ENCODE assay signal across 24 cellular contexts in genomic region chr1:47906466-47907191, GRCh38.
A peak's percentile ranks its signal among the peaks of the same experiment; 100 is the strongest.
DNase-seq lines count a peak whose midpoint lies in the region; ATAC-seq, FAIRE-seq and TF ChIP-seq lines count a peak whose summit lies in the region.
"Had no signal": no experiment of that assay in that cellular context is flagged by ENCODE, and none has a peak within 500 bp of the region (broad histone marks: within the 10 kb centered on the region; RNA-seq: fewer than 3 reads in every experiment).

No MANE protein-coding gene starts in this region.

- peaks cover 17% of the 10 kb centered on the region for H3K27me3 Mint-ChIP-seq in mesothelial cell of epicardium (ENCODE audit: low read depth)

- no peak for TF ChIP-seq POLR2A in HepG2 (IDR thresholded peaks at IDR 0.05; ENCODE audit: insufficient read depth in 1 of 2, low read depth in 2 of 2, low read length in 2 of 2)
- no peak for TF ChIP-seq POLR2A in right lobe of liver (IDR thresholded peaks at IDR 0.05)

- no peak overlapping the region for H3K4me3 Mint-ChIP-seq in mesothelial cell of epicardium
- H3K4me3 Mint-ChIP-seq: activated naive CD4-positive, alpha-beta T cell treated with anti-CD3 and anti-CD28 coated beads for 36 hours; activated T-helper 1 cell treated with anti-CD3 and anti-CD28 coated beads, Interleukin-12 subunit alpha, Interleukin-12 subunit beta, Interleukin-2, Interleukin-4 antibody, amounts not matched to agents 30 ng/mL and 10 ng/mL and 1 ng/mL, durations not matched to agents 14 hours and 24 hours and 36 hours; memory B cell had no signal

- H3K36me3 ChIP-seq in HepG2 (replicated peaks in 1 of 2; ENCODE audit: control insufficient read depth in 1 of 2, insufficient read depth in 2 of 2, low read length in 2 of 2) (no peaks in the 10 kb centered on the region), right lobe of liver (no peaks in the 10 kb centered on the region)
- H3K36me3 ChIP-seq: stomach, tibial nerve had no signal

- no peaks in the 10 kb centered on the region for H3K79me2 ChIP-seq in HepG2 (ENCODE audit: insufficient read depth, low read length)

- no peak overlapping the region for H3K4me3 ChIP-seq in HepG2 (replicated peaks in 1 of 3; ENCODE audit: insufficient read depth in 1 of 3, low read depth in 2 of 3, low read length in 3 of 3)
- H3K4me3 ChIP-seq in right lobe of liver: no peak overlapping the region
- H3K4me3 ChIP-seq in choroid plexus epithelial cell (ENCODE audit: low read depth, low read length): no peak overlapping the region
- H3K4me3 ChIP-seq: psoas muscle, skin epidermis, stomach, tibial nerve had no signal

- no peak overlapping the region; the same call in 1 of the 2 replicates for H3K9ac ChIP-seq in HepG2 (ENCODE audit: insufficient read depth, low read depth, low read length)

- H3K27me3 ChIP-seq in HepG2 (ENCODE audit: control insufficient read depth in 1 of 2, insufficient read depth in 2 of 2, low read length in 2 of 2): no peaks in the 10 kb centered on the region
- H3K27me3 ChIP-seq in right lobe of liver: no peaks in the 10 kb centered on the region
- H3K27me3 ChIP-seq: stomach, tibial nerve had no signal

- WGBS in HepG2 (ENCODE audit: low lambda C conversion rate): 74% methylated on average over 10 of the region's 14 CpGs
- 74% methylated on average over 4 of the region's 14 CpGs for WGBS in right lobe of liver (ENCODE audit: insufficient coverage, low coverage, low lambda C conversion rate, missing lambda C conversion rate)

- POLR2A ChIA-PET in HepG2 (lab: Yijun Ruan, JAX): interaction anchor here (0.7 to 4.9 kb wide), 5 partner anchors 8 to 40 kb away, joined by 3 to 42 read pairs (median 4); no protein-coding TSS in a partner anchor

- FAIRE-seq in HepG2 (lab: Jason Lieb, UNC): no peak
- FAIRE-seq: TTC549 had no signal

- no peak for TF ChIP-seq EP300 in HepG2 (IDR thresholded peaks at IDR 0.05; ENCODE audit: low read depth in 2 of 2, low read length in 2 of 2)
- no peak for TF ChIP-seq EP300 in HepG2 (CRISPR knock-in tag; IDR thresholded peaks at IDR 0.05; ENCODE audit: borderline replicate concordance)

- no peaks in the 10 kb centered on the region for H3K9me3 ChIP-seq in HepG2 (ENCODE audit: low read length)
- H3K9me3 ChIP-seq in right lobe of liver: no peaks in the 10 kb centered on the region
- H3K9me3 ChIP-seq: psoas muscle, stomach, tibial nerve had no signal

- H2AFZ ChIP-seq in HepG2 (ENCODE audit: low read length): no peak overlapping the region

- intact Hi-C loops in HepG2 (cut with micrococcal nuclease; ENCODE audit: unreplicated experiment) (no loop called here), right lobe of liver (cut with DNase I) (no loop called here)

- ATAC-seq in HepG2: peak; percentile 32; the same call in 2 of the 3 replicates
- ATAC-seq in right lobe of liver: no peak
- ATAC-seq in HG02970 (IDR thresholded peaks at IDR 0.05; ENCODE audit: low FRiP score, unreplicated experiment): no peak
- ATAC-seq: activated CD4-positive, CD25-positive, alpha-beta regulatory T cell treated with anti-CD3 and anti-CD28 coated beads, Interleukin-2, amount 50 U/mL, for 24 hours; psoas muscle had no signal

- peaks cover 24% of the 10 kb centered on the region for H3K4me1 Mint-ChIP-seq in mesothelial cell of epicardium
- H3K4me1 Mint-ChIP-seq: memory B cell had no signal

- H4K20me1 ChIP-seq in HepG2 (ENCODE audit: insufficient read depth, low read length): no peaks in the 10 kb centered on the region

- H3K27ac ChIP-seq in HepG2 (ENCODE audit: extremely low read length, insufficient read depth, low read length) (no peak overlapping the region), right lobe of liver (no peak overlapping the region)
- H3K27ac ChIP-seq: epithelial cell of prostate, psoas muscle, skin epidermis, tibial nerve had no signal

- no TSS peak for BruUV-seq in HepG2 (replicated peaks; lab: Mats Ljungman, UMichigan)

- no peak for TF ChIP-seq CTCF in HepG2 (CRISPR knock-in tag; IDR thresholded peaks at IDR 0.05)
- no peak for TF ChIP-seq CTCF in right lobe of liver (IDR thresholded peaks at IDR 0.05)
- no peak for TF ChIP-seq CTCF in choroid plexus epithelial cell (conservative IDR thresholded peaks at IDR 0.05; ENCODE audit: low read depth, low read length)
- TF ChIP-seq CTCF in mesothelial cell of epicardium (IDR thresholded peaks at IDR 0.05; ENCODE audit: unreplicated experiment): no peak

- TF ChIP-seq RAD21 in HepG2 (CRISPR knock-in tag; IDR thresholded peaks at IDR 0.05): no peak

- no peak for DNase-seq in HepG2 (ENCODE audit: low spot score)
- DNase-seq in right lobe of liver: no peak
- peak; percentile 54 for DNase-seq in choroid plexus epithelial cell (ENCODE audit: low read depth)
- DNase-seq in mesothelial cell of epicardium (ENCODE audit: low spot score in 2 of 2, unreplicated experiment in 2 of 2): no peak
- no peak for DNase-seq in middle frontal gyrus (ENCODE audit: extremely low spot score, low spot score)
- no peak for DNase-seq in NCI-H774 (lab: John Stamatoyannopoulos, UW)
- DNase-seq: activated CD4-positive, alpha-beta T cell treated with anti-CD3 and anti-CD28 coated beads, Interleukin-2, amount 50 U/mL, for 48 hours; activated CD8-positive, alpha-beta memory T cell treated with anti-CD3 and anti-CD28 coated beads, Interleukin-2, amount 50 U/mL, for 4 hours; activated naive CD4-positive, alpha-beta T cell treated with anti-CD3 and anti-CD28 coated beads for 36 hours; amniotic stem cell; central memory CD4-positive, alpha-beta T cell; H7; psoas muscle; stimulated activated CD4-positive, alpha-beta T cell treated with anti-CD3 and anti-CD28 coated beads, Interleukin-1b, Interleukin-23, amount 100 ng/mL, for 48 hours; stimulated activated CD8-positive, alpha-beta memory T cell treated with anti-CD3 and anti-CD28 coated beads, Interleukin-4, amount 100 ng/mL, for 48 hours had no signal

- no peaks in the 10 kb centered on the region for H3K36me3 Mint-ChIP-seq in mesothelial cell of epicardium
- H3K36me3 Mint-ChIP-seq: memory B cell had no signal

- H3K27ac Mint-ChIP-seq in mesothelial cell of epicardium: peak overlapping the region; percentile 55
- H3K27ac Mint-ChIP-seq: activated naive CD4-positive, alpha-beta T cell treated with anti-CD3 and anti-CD28 coated beads for 36 hours; activated T-helper 1 cell treated with anti-CD3 and anti-CD28 coated beads, Interleukin-12 subunit alpha, Interleukin-12 subunit beta, Interleukin-2, Interleukin-4 antibody, amounts not matched to agents 30 ng/mL and 10 ng/mL and 1 ng/mL, durations not matched to agents 14 hours and 24 hours and 36 hours; memory B cell had no signal

- no peaks in the 10 kb centered on the region for H3K9me3 Mint-ChIP-seq in mesothelial cell of epicardium
- H3K9me3 Mint-ChIP-seq: activated naive CD4-positive, alpha-beta T cell treated with anti-CD3 and anti-CD28 coated beads for 36 hours; activated T-helper 1 cell treated with anti-CD3 and anti-CD28 coated beads, Interleukin-12 subunit alpha, Interleukin-12 subunit beta, Interleukin-2, Interleukin-4 antibody, amounts not matched to agents 30 ng/mL and 10 ng/mL and 1 ng/mL, durations not matched to agents 14 hours and 24 hours and 36 hours; memory B cell had no signal

- H3K4me1 ChIP-seq in HepG2 (ENCODE audit: insufficient read depth, low read length): peaks cover 88% of the 10 kb centered on the region
- H3K4me1 ChIP-seq in right lobe of liver: no peaks in the 10 kb centered on the region
- H3K4me1 ChIP-seq: psoas muscle, tibial nerve had no signal

- in situ Hi-C loops in HepG2 (cut with HindIII; ENCODE audit: extremely low pct_ligation_motif_present, low pct_unique_long_range_greater_than_20kb): no loop called here

- CTCF ChIA-PET in HepG2 (lab: Yijun Ruan, JAX; ENCODE audit: low intra/inter-chr PET ratio, low total read pairs): no interaction called here

- peak overlapping the region; percentile 9; the same call in 1 of the 2 replicates for H3K4me2 ChIP-seq in HepG2 (ENCODE audit: low read depth, low read length)

TF ChIP-seq in HepG2, 621 proteins besides CTCF, POLR2A, EP300 and RAD21:
- TF ChIP-seq HBP1 (CRISPR knock-in tag; IDR thresholded peaks at IDR 0.05; ENCODE audit: low read depth) (no peak), ZNF687 (CRISPR knock-in tag; IDR thresholded peaks at IDR 0.05) (peak; percentile 43)
